Comparison of ENCODE assay signal across 11 cellular contexts in genomic region chr20:25165128-25165527, GRCh38.
"Had no signal": no experiment of that assay in that cellular context is flagged by ENCODE, and none has a peak within 500 bp of the region (broad histone marks: within the 10 kb centered on the region; RNA-seq: fewer than 3 reads in every experiment).

No MANE protein-coding gene starts in this region.

- H3K27ac ChIP-seq: adrenal gland, ascending aorta, body of pancreas, brain microvascular endothelial cell, breast epithelium, cardiac muscle cell had no signal

- H3K4me3 ChIP-seq: adrenal gland, ascending aorta, body of pancreas, breast epithelium, cardiac muscle cell had no signal

- H3K9me3 ChIP-seq: adrenal gland, ascending aorta, body of pancreas, breast epithelium had no signal

- H3K36me3 ChIP-seq: adrenal gland, ascending aorta, brain microvascular endothelial cell, breast epithelium, cardiac muscle cell had no signal

- H3K4me1 ChIP-seq: adrenal gland, ascending aorta, breast epithelium had no signal

- ATAC-seq: activated naive CD4-positive, alpha-beta T cell treated with anti-CD3 and anti-CD28 coated beads, Interleukin-2, amount 50 U/mL, for 72 hours; activated naive CD8-positive, alpha-beta T cell treated with anti-CD3 and anti-CD28 coated beads, Interleukin-2, amount 50 U/mL, for 24 hours; activated T-cell treated with anti-CD3 and anti-CD28 coated beads, Interleukin-2, amount 50 U/mL, for 4 hours; activated T-cell treated with anti-CD3 and anti-CD28 coated beads, Interleukin-2, amount 50 U/mL, for 72 hours; activated T-helper 17 cell treated with anti-CD3 and anti-CD28 coated beads, Interleukin-2, amount 50 U/mL, for 72 hours; body of pancreas had no signal
